22 cellular contexts compared by ENCODE assay signal in the genomic region with DNA sequence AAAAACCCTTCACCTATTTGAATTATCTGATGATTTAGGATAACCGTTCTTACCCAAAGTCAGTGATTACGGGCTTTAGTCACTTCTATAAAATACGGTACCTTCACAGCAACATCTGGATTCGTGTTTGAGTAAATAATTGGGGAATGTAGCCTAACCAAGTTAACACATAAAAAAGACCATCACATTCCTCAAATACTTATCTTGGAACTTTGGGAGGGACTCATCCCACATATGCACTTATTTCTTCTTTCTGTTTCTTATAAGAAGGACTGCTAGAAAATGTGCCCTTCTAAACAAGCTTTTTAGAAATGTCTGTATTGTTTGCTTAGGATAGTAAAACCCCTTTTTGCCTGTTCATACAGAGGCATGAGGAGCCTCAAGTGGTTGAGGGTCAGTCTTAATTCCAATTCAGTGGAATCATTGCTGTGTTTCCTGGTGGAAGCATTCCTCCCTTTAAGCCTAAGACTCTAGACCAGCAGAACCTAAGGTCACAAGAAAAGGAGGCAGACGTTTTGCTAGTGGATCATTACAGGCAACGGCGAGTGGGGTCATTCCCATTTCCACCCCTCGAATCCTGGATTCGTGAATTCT.
DNase-seq lines count a peak whose midpoint lies in the region; ATAC-seq, FAIRE-seq and TF ChIP-seq lines count a peak whose summit lies in the region.
"Had no signal": no experiment of that assay in that cellular context is flagged by ENCODE, and none has a peak within 500 bp of the region (broad histone marks: within the 10 kb centered on the region; RNA-seq: fewer than 3 reads in every experiment).

No MANE protein-coding gene starts in this region.

- H3K9me3 ChIP-seq in A549 (no peaks in the 10 kb centered on the region), T-helper 17 cell (ENCODE audit: control insufficient read depth, low read length, poor library complexity, severe bottlenecking) (no peaks in the 10 kb centered on the region)
- H3K9me3 ChIP-seq in naive thymus-derived CD4-positive, alpha-beta T cell (ENCODE audit: control insufficient read depth in 2 of 3, low read length in 3 of 3) = no peaks in the 10 kb centered on the region
- H3K9me3 ChIP-seq: right atrium auricular region had no signal

- no peaks in the 10 kb centered on the region for H3K27me3 ChIP-seq in naive thymus-derived CD4-positive, alpha-beta T cell (ENCODE audit: control insufficient read depth in 2 of 2, insufficient read depth in 2 of 2, low read length in 2 of 2)
- H3K27me3 ChIP-seq: hepatocyte, right atrium auricular region had no signal

- CTCF ChIA-PET in A549 (lab: Yijun Ruan, JAX) = no interaction called here
- CTCF ChIA-PET in naive thymus-derived CD4-positive, alpha-beta T cell (lab: Charles Lee) = interaction anchor here (0.6 kb wide), 1 partner anchor 86 kb away, joined by 3 read pairs; no protein-coding TSS in a partner anchor

- no peaks in the 10 kb centered on the region for H3K9me3 Mint-ChIP-seq in naive thymus-derived CD4-positive, alpha-beta T cell
- H3K9me3 Mint-ChIP-seq: brain; CD8-positive, alpha-beta memory T cell had no signal

- H3K4me1 Mint-ChIP-seq in T-helper 17 cell = no peaks in the 10 kb centered on the region
- no peaks in the 10 kb centered on the region for H3K4me1 Mint-ChIP-seq in naive thymus-derived CD4-positive, alpha-beta T cell
- H3K4me1 Mint-ChIP-seq: brain; CD8-positive, alpha-beta memory T cell had no signal

- no peak for ATAC-seq in A549
- no peak for ATAC-seq in T-helper 17 cell
- no peak for ATAC-seq in naive thymus-derived CD4-positive, alpha-beta T cell
- no peak for ATAC-seq in GM19452 (IDR thresholded peaks at IDR 0.05; ENCODE audit: unreplicated experiment)

- H3K27me3 Mint-ChIP-seq in T-helper 17 cell = peaks cover 30% of the 10 kb centered on the region
- peaks cover 0 to 14% (median 4%) of the 10 kb centered on the region in 5 donors for H3K27me3 Mint-ChIP-seq in naive thymus-derived CD4-positive, alpha-beta T cell

- H3K27ac ChIP-seq in A549 = no peak overlapping the region
- no peak overlapping the region for H3K27ac ChIP-seq in naive thymus-derived CD4-positive, alpha-beta T cell (ENCODE audit: low read depth, low read length)
- H3K27ac ChIP-seq: hepatocyte, right atrium auricular region had no signal

- no peak overlapping the region for H3K27ac Mint-ChIP-seq in T-helper 17 cell
- H3K27ac Mint-ChIP-seq in naive thymus-derived CD4-positive, alpha-beta T cell = no peak overlapping the region
- H3K27ac Mint-ChIP-seq: brain; CD8-positive, alpha-beta memory T cell had no signal

- no peak for TF ChIP-seq RAD21 in A549 (conservative IDR thresholded peaks at IDR 0.05 in 1 of 2, IDR thresholded peaks at IDR 0.05 in 1 of 2)

- no peak for TF ChIP-seq CTCF in A549 (IDR thresholded peaks at IDR 0.05)
- no peak for TF ChIP-seq CTCF in astrocyte of the spinal cord (IDR thresholded peaks at IDR 0.05; ENCODE audit: low read depth, low read length)

- 0 out of 3 replicates have a peak overlapping the region, but pooled peaks have one; percentile 17 for H3K4me2 ChIP-seq in A549
- H3K4me2 ChIP-seq: hepatocyte had no signal

- FAIRE-seq in A549 (lab: Jason Lieb, UNC) = no peak
- FAIRE-seq: A204.1, TTC549 had no signal

- no peak for TF ChIP-seq EP300 in A549 (IDR thresholded peaks at IDR 0.05)

- 62% methylated on average over 9 of the region's 9 CpGs for WGBS in A549 (ENCODE audit: missing lambda C conversion rate)

- H3K4me3 ChIP-seq in A549 = no peak overlapping the region
- no peak overlapping the region for H3K4me3 ChIP-seq in astrocyte of the spinal cord (ENCODE audit: low read depth, low read length)
- no peak overlapping the region for H3K4me3 ChIP-seq in naive thymus-derived CD4-positive, alpha-beta T cell (ENCODE audit: low read length)
- H3K4me3 ChIP-seq: hepatocyte, right atrium auricular region had no signal

- no peak overlapping the region for H3K4me3 Mint-ChIP-seq in T-helper 17 cell
- no peak overlapping the region for H3K4me3 Mint-ChIP-seq in naive thymus-derived CD4-positive, alpha-beta T cell
- H3K4me3 Mint-ChIP-seq: brain; CD8-positive, alpha-beta memory T cell had no signal

- no peak for TF ChIP-seq POLR2A in A549 (IDR thresholded peaks at IDR 0.05; ENCODE audit: low read length)

- POLR2A ChIA-PET in A549 (lab: Yijun Ruan, JAX) = no interaction called here
- POLR2A ChIA-PET in naive thymus-derived CD4-positive, alpha-beta T cell (lab: Charles Lee) = no interaction called here

- DNase-seq in A549 (ENCODE audit: low read depth in 1 of 2, low spot score in 1 of 2) = no peak
- DNase-seq in H4 (ENCODE audit: low spot score) = peak; percentile 46
- peak; percentile 62 for DNase-seq in astrocyte of the spinal cord (ENCODE audit: low read depth, low spot score)
- peak; percentile 25 for DNase-seq in iris pigment epithelial cell (ENCODE audit: low read depth)
- no peak for DNase-seq in T-helper 17 cell
- DNase-seq in globus pallidus (ENCODE audit: low spot score) = no peak
- DNase-seq in naive thymus-derived CD4-positive, alpha-beta T cell = no peak
- DNase-seq: activated CD4-positive, alpha-beta T cell treated with anti-CD3 and anti-CD28 coated beads for 48 hours; activated naive CD4-positive, alpha-beta T cell; CD8-positive, alpha-beta memory T cell; DMS79 treated with DMSO at 0.1 percent for 48 hours; erythroblast; midbrain; NCI-H1048; NCI-H2081 treated with DMSO at 0.1 percent for 48 hours; stimulated activated CD4-positive, alpha-beta T cell treated with anti-CD3 and anti-CD28 coated beads, Interleukin-1b, Interleukin-23, amount 100 ng/mL, for 48 hours had no signal

- no peaks in the 10 kb centered on the region for H3K36me3 ChIP-seq in naive thymus-derived CD4-positive, alpha-beta T cell (ENCODE audit: control insufficient read depth in 2 of 3, insufficient read depth in 3 of 3, low read length in 3 of 3)
- H3K36me3 ChIP-seq: right atrium auricular region had no signal

- intact Hi-C loops in naive thymus-derived CD4-positive, alpha-beta T cell (cut with micrococcal nuclease) = no loop called here

- peaks cover 11% of the 10 kb centered on the region for H3K4me1 ChIP-seq in A549
- no peaks in the 10 kb centered on the region for H3K4me1 ChIP-seq in naive thymus-derived CD4-positive, alpha-beta T cell (ENCODE audit: control insufficient read depth in 2 of 2, insufficient read depth in 2 of 2, low read length in 2 of 2)

- in situ Hi-C loops in astrocyte of the spinal cord (cut with HindIII; ENCODE audit: low sequenced_read_pairs) = no loop called here

- H3K36me3 Mint-ChIP-seq in T-helper 17 cell (ENCODE audit: low read depth) = no peaks in the 10 kb centered on the region
- H3K36me3 Mint-ChIP-seq in naive thymus-derived CD4-positive, alpha-beta T cell = no peaks in the 10 kb centered on the region
- H3K36me3 Mint-ChIP-seq: brain; CD8-positive, alpha-beta memory T cell had no signal

TF ChIP-seq in A549, 52 proteins besides CTCF, POLR2A, EP300 and RAD21:
- TF ChIP-seq HEYL (CRISPR knock-in tag; IDR thresholded peaks at IDR 0.05) (no peak), POLR2AphosphoS2 (conservative IDR thresholded peaks at IDR 0.05; ENCODE audit: low read length) (no peak), SMC3 (IDR thresholded peaks at IDR 0.05) (no peak), ZSCAN20 (CRISPR knock-in tag; IDR thresholded peaks at IDR 0.05) (no peak), ESRRA (IDR thresholded peaks at IDR 0.05; ENCODE audit: borderline replicate concordance, low read length) (no peak), CBX8 (IDR thresholded peaks at IDR 0.05) (no peak), NPAS2 (CRISPR knock-in tag; IDR thresholded peaks at IDR 0.05; ENCODE audit: borderline replicate concordance) (no peak), HOXA7 (CRISPR knock-in tag; IDR thresholded peaks at IDR 0.05) (no peak), SREBF2 (IDR thresholded peaks at IDR 0.05) (no peak), RARB (CRISPR knock-in tag; IDR thresholded peaks at IDR 0.05) (no peak), MAFK (IDR thresholded peaks at IDR 0.05; ENCODE audit: partially characterized antibody) (no peak), FOSL2 (IDR thresholded peaks at IDR 0.05) (no peak), FOSL2 (CRISPR knock-in tag; IDR thresholded peaks at IDR 0.05) (no peak)
- TF ChIP-seq, protein P1, sequence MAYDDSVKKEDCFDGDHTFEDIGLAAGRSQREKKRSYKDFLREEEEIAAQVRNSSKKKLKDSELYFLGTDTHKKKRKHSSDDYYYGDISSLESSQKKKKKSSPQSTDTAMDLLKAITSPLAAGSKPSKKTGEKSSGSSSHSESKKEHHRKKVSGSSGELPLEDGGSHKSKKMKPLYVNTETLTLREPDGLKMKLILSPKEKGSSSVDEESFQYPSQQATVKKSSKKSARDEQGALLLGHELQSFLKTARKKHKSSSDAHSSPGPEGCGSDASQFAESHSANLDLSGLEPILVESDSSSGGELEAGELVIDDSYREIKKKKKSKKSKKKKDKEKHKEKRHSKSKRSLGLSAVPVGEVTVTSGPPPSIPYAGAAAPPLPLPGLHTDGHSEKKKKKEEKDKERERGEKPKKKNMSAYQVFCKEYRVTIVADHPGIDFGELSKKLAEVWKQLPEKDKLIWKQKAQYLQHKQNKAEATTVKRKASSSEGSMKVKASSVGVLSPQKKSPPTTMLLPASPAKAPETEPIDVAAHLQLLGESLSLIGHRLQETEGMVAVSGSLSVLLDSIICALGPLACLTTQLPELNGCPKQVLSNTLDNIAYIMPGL (CRISPR knock-in tag; IDR thresholded peaks at IDR 0.05; ENCODE audit: borderline replicate concordance) = no peak
TF ChIP-seq in A549: peak in this region for 0.

Comparison
In these comparisons a context has a peak if more than half of its experiments do, and no peak if none do; other contexts are left out.
1. DNase-seq: peak in H4 (single experiment), astrocyte of the spinal cord (single experiment) and iris pigment epithelial cell (single experiment); none in A549 (0 of 2), T-helper 17 cell (0 of 3), globus pallidus (single experiment) and naive thymus-derived CD4-positive, alpha-beta T cell (0 of 9).